7 cellular contexts compared by ENCODE assay signal in genomic region chr1:189633658-189634057, GRCh38.
"Had no signal": no experiment of that assay in that cellular context is flagged by ENCODE, and none has a peak within 500 bp of the region (broad histone marks: within the 10 kb centered on the region; RNA-seq: fewer than 3 reads in every experiment).

No MANE protein-coding gene starts in this region.

- FAIRE-seq: HepG2 had no signal

- ATAC-seq: HepG2 had no signal

- DNase-seq: IMR-90, Karpas-422, KBM-7, KG1 had no signal

- H3K27ac ChIP-seq: HL-60, KMS-11 had no signal

- H3K9ac ChIP-seq: KMS-11 had no signal

- H3K4me2 ChIP-seq: KMS-11 had no signal
